Comparison of ENCODE assay signal across 32 cellular contexts in the genomic region with DNA sequence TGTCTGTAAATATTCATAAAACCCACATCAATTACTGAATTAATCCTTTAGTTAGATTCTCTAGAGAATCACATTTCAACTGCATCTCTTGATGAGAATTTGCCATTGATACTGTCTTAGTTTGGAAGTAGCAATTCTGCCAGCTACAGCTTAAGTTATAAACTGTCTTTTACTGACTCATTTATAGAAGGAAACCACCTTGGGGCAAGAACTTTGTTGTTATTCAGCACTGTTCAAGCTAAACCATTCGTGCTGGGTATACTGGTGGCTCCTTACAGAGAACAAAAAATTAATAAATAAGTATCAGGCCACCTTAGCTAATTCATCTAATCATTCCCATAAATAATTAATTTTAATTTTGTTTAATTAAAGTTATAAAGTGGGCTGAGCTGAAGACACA.
"Had no signal": no experiment of that assay in that cellular context is flagged by ENCODE, and none has a peak within 500 bp of the region (broad histone marks: within the 10 kb centered on the region; RNA-seq: fewer than 3 reads in every experiment).

No MANE protein-coding gene starts in this region.

- H3K36me3 Mint-ChIP-seq: activated CD4-positive, alpha-beta memory T cell treated with anti-CD3 and anti-CD28 coated beads for 36 hours; activated naive CD4-positive, alpha-beta T cell treated with anti-CD3 and anti-CD28 coated beads, Interleukin-2, amount 10 ng/mL, durations not matched to agents 7 days and 5 days; activated naive CD4-positive, alpha-beta T cell treated with anti-CD3 and anti-CD28 coated beads, Interleukin-2, amount 50 U/mL, for 72 hours; activated naive CD8-positive, alpha-beta T cell treated with anti-CD3 and anti-CD28 coated beads, Interleukin-2, amount 10 ng/mL, durations not matched to agents 7 days and 5 days had no signal

- H3K9me3 Mint-ChIP-seq: activated naive CD4-positive, alpha-beta T cell treated with anti-CD3 and anti-CD28 coated beads, Interleukin-2, amount 10 ng/mL, durations not matched to agents 7 days and 5 days; activated naive CD8-positive, alpha-beta T cell treated with anti-CD3 and anti-CD28 coated beads, Interleukin-2, amount 10 ng/mL, durations not matched to agents 7 days and 5 days; activated T-cell treated with anti-CD3 and anti-CD28 coated beads, Interleukin-2, amount 50 U/mL, for 24 hours; activated T-cell treated with anti-CD3 and anti-CD28 coated beads, Interleukin-2, amount 50 U/mL, for 72 hours; endodermal cell; T-helper 2 cell treated with Interferon-gamma antibody and Interleukin-4, amounts not matched to agents 5 μg/mL and 100 μg/mL, for 36 hours had no signal

- H3K4me3 Mint-ChIP-seq: activated CD4-positive, alpha-beta memory T cell treated with anti-CD3 and anti-CD28 coated beads for 36 hours; activated CD4-positive, alpha-beta T cell treated with anti-CD3 and anti-CD28 coated beads for 36 hours; activated CD4-positive, alpha-beta T cell treated with anti-CD3 and anti-CD28 coated beads, Interleukin-2, amount 10 ng/mL, durations not matched to agents 24 days and 14 days; activated naive CD4-positive, alpha-beta T cell treated with anti-CD3 and anti-CD28 coated beads, Interleukin-2, amount 10 ng/mL, durations not matched to agents 7 days and 5 days; activated naive CD8-positive, alpha-beta T cell treated with anti-CD3 and anti-CD28 coated beads, Interleukin-2, amount 10 ng/mL, durations not matched to agents 7 days and 5 days; activated T-cell treated with anti-CD3 and anti-CD28 coated beads, Interleukin-2, amount 50 U/mL, for 24 hours; activated T-cell treated with anti-CD3 and anti-CD28 coated beads, Interleukin-2, amount 50 U/mL, for 72 hours; central memory CD8-positive, alpha-beta T cell; dendritic cell treated with granulocyte-macrophage colony-stimulating factor and Interleukin-4, amounts not matched to agents 40 ng/mL and 50 ng/mL, for 4 days; endodermal cell; T-helper 17 cell; T-helper 2 cell treated with Interferon-gamma antibody and Interleukin-4, amounts not matched to agents 5 μg/mL and 100 μg/mL, for 36 hours had no signal

- ATAC-seq: activated CD4-positive, alpha-beta T cell treated with anti-CD3 and anti-CD28 coated beads for 36 hours; activated naive CD4-positive, alpha-beta T cell treated with anti-CD3 and anti-CD28 coated beads, Interleukin-2, amount 50 U/mL, for 72 hours; activated T-cell treated with anti-CD3 and anti-CD28 coated beads, Interleukin-2, amount 50 U/mL, for 72 hours; esophagus mucosa; heart left ventricle; T-helper 17 cell had no signal

- H3K27me3 Mint-ChIP-seq: activated CD4-positive, alpha-beta memory T cell treated with anti-CD3 and anti-CD28 coated beads for 36 hours; activated CD4-positive, alpha-beta T cell treated with anti-CD3 and anti-CD28 coated beads for 36 hours; activated CD4-positive, alpha-beta T cell treated with anti-CD3 and anti-CD28 coated beads, Interleukin-2, amount 10 ng/mL, durations not matched to agents 24 days and 14 days; activated naive CD4-positive, alpha-beta T cell treated with anti-CD3 and anti-CD28 coated beads, Interleukin-2, amount 10 ng/mL, durations not matched to agents 7 days and 5 days; activated naive CD8-positive, alpha-beta T cell treated with anti-CD3 and anti-CD28 coated beads, Interleukin-2, amount 10 ng/mL, durations not matched to agents 7 days and 5 days; activated T-cell treated with anti-CD3 and anti-CD28 coated beads, Interleukin-2, amount 50 U/mL, for 24 hours; central memory CD8-positive, alpha-beta T cell; dendritic cell treated with granulocyte-macrophage colony-stimulating factor and Interleukin-4, amounts not matched to agents 40 ng/mL and 50 ng/mL, for 4 days; T-helper 17 cell had no signal

- FAIRE-seq: astrocyte, bronchial epithelial cell, frontal cortex had no signal

- DNase-seq: activated CD4-positive, alpha-beta memory T cell treated with anti-CD3 and anti-CD28 coated beads for 36 hours; activated CD4-positive, alpha-beta T cell treated with anti-CD3 and anti-CD28 coated beads for 36 hours; activated CD4-positive, alpha-beta T cell treated with anti-CD3 and anti-CD28 coated beads, Interleukin-2, amount 10 ng/mL, durations not matched to agents 24 days and 14 days; activated CD4-positive, CD25-positive, alpha-beta regulatory T cell; activated CD4-positive, CD25-positive, alpha-beta regulatory T cell treated with anti-CD3 and anti-CD28 coated beads, Interleukin-2, amount 50 U/mL, for 72 hours; activated CD8-positive, alpha-beta memory T cell treated with anti-CD3 and anti-CD28 coated beads, Interleukin-2, amount 50 U/mL, for 48 hours; activated gamma-delta T cell; activated naive CD4-positive, alpha-beta T cell; activated naive CD4-positive, alpha-beta T cell treated with anti-CD3 and anti-CD28 coated beads, Interleukin-2, amount 10 ng/mL, durations not matched to agents 7 days and 5 days; activated naive CD8-positive, alpha-beta T cell treated with anti-CD3 and anti-CD28 coated beads, Interleukin-2, amount 10 ng/mL, durations not matched to agents 7 days and 5 days; activated T-cell treated with anti-CD3 and anti-CD28 coated beads for 4 hours; activated T-cell treated with anti-CD3 and anti-CD28 coated beads, Interleukin-2, amount 50 U/mL, for 24 hours; activated T-cell treated with anti-CD3 and anti-CD28 coated beads, Interleukin-2, amount 50 U/mL, for 72 hours; amniotic stem cell; anterior cingulate cortex; brain microvascular endothelial cell; dorsolateral prefrontal cortex; effector memory CD4-positive, alpha-beta T cell; endodermal cell; foreskin fibroblast; glutamatergic neuron; heart left ventricle; T-helper 17 cell; T1000 had no signal

- H3K4me1 Mint-ChIP-seq: activated CD4-positive, alpha-beta T cell treated with anti-CD3 and anti-CD28 coated beads, Interleukin-2, amount 10 ng/mL, durations not matched to agents 24 days and 14 days; activated naive CD4-positive, alpha-beta T cell treated with anti-CD3 and anti-CD28 coated beads, Interleukin-2, amount 10 ng/mL, durations not matched to agents 7 days and 5 days; activated naive CD8-positive, alpha-beta T cell treated with anti-CD3 and anti-CD28 coated beads, Interleukin-2, amount 10 ng/mL, durations not matched to agents 7 days and 5 days; central memory CD8-positive, alpha-beta T cell; endodermal cell; T-helper 17 cell had no signal

- H3K27ac Mint-ChIP-seq: activated CD4-positive, alpha-beta memory T cell treated with anti-CD3 and anti-CD28 coated beads for 36 hours; activated CD4-positive, alpha-beta T cell treated with anti-CD3 and anti-CD28 coated beads for 36 hours; activated CD4-positive, alpha-beta T cell treated with anti-CD3 and anti-CD28 coated beads, Interleukin-2, amount 10 ng/mL, durations not matched to agents 24 days and 14 days; activated naive CD4-positive, alpha-beta T cell treated with anti-CD3 and anti-CD28 coated beads, Interleukin-2, amount 10 ng/mL, durations not matched to agents 7 days and 5 days; activated naive CD4-positive, alpha-beta T cell treated with anti-CD3 and anti-CD28 coated beads, Interleukin-2, amount 50 U/mL, for 72 hours; activated naive CD8-positive, alpha-beta T cell treated with anti-CD3 and anti-CD28 coated beads, Interleukin-2, amount 10 ng/mL, durations not matched to agents 7 days and 5 days; activated T-cell treated with anti-CD3 and anti-CD28 coated beads, Interleukin-2, amount 50 U/mL, for 24 hours; activated T-cell treated with anti-CD3 and anti-CD28 coated beads, Interleukin-2, amount 50 U/mL, for 72 hours; dendritic cell treated with granulocyte-macrophage colony-stimulating factor and Interleukin-4, amounts not matched to agents 40 ng/mL and 50 ng/mL, for 4 days; endodermal cell; T-helper 17 cell; T-helper 2 cell treated with Interferon-gamma antibody and Interleukin-4, amounts not matched to agents 5 μg/mL and 100 μg/mL, for 36 hours had no signal
